ENCODE assay signal across 1 cellular context in genomic region chr5:35360671-35361070, GRCh38.
TF ChIP-seq lines count a peak whose summit lies in the region.

No MANE protein-coding gene starts in this region.

TF ChIP-seq in GM12878, 131 proteins besides CTCF, POLR2A, EP300 and RAD21 (continued from another document):
- TF ChIP-seq USF2 (IDR thresholded peaks at IDR 0.05; ENCODE audit: borderline replicate concordance, low read depth, low read length) (no peak), ASH2L (IDR thresholded peaks at IDR 0.05; ENCODE audit: borderline replicate concordance, low read depth) (no peak), TAF1 (IDR thresholded peaks at IDR 0.05; ENCODE audit: borderline replicate concordance, low read depth, low read length) (no peak), CBX5 (IDR thresholded peaks at IDR 0.05; ENCODE audit: low read depth) (no peak), SREBF2 (IDR thresholded peaks at IDR 0.05; ENCODE audit: low read length) (no peak), YY1 (IDR thresholded peaks at IDR 0.05; ENCODE audit: low read depth, low read length) (no peak), ZBTB4 (CRISPR knock-in tag; IDR thresholded peaks at IDR 0.05) (no peak), KAT2A (conservative IDR thresholded peaks at IDR 0.05; ENCODE audit: control insufficient read depth, low read depth, low read length) (no peak), MXI1 (IDR thresholded peaks at IDR 0.05; ENCODE audit: low read depth, low read length) (no peak), TBL1XR1 (IDR thresholded peaks at IDR 0.05; ENCODE audit: low read depth, low read length) (no peak), ZNF687 (IDR thresholded peaks at IDR 0.05) (no peak)
